In genomic region chr6:158413814-158414563, GRCh38 we compare ENCODE assay signal across 1 cellular context.
TF ChIP-seq lines count a peak whose summit lies in the region.

No MANE protein-coding gene starts in this region.

TF ChIP-seq in GM23338, 12 proteins besides CTCF, POLR2A, EP300 and RAD21 (continued from another document):
- TF ChIP-seq ZNF462 (CRISPR knock-in tag; IDR thresholded peaks at IDR 0.05) (no peak), EZH2phosphoT487 (IDR thresholded peaks at IDR 0.05; ENCODE audit: unreplicated experiment) (no peak), ZNF331 (CRISPR knock-in tag; IDR thresholded peaks at IDR 0.05; ENCODE audit: low read depth) (no peak), REST (IDR thresholded peaks at IDR 0.05; ENCODE audit: unreplicated experiment) (no peak), CREB1 (CRISPR knock-in tag; IDR thresholded peaks at IDR 0.05; ENCODE audit: low read depth) (no peak)
